8 cellular contexts compared by ENCODE assay signal in genomic region chr7:64794171-64794844, GRCh38.
A peak's percentile ranks its signal among the peaks of the same experiment; 100 is the strongest.
DNase-seq lines count a peak whose midpoint lies in the region; ATAC-seq and TF ChIP-seq lines count a peak whose summit lies in the region.

Gene ZNF138, plus strand, starts transcription at chr7:64794428. Its CDS starts 141 bp downstream, at chr7:64794569.

- no peaks in the 10 kb centered on the region for H3K9me3 ChIP-seq in OCI-LY1 (ENCODE audit: low read length)

- H3K27ac ChIP-seq in OCI-LY1 (ENCODE audit: low read depth, low read length, poor library complexity, severe bottlenecking), result peak within 1 kb of the TSS; percentile 74

- peak within 1 kb of the TSS; percentile 84 for H2AFZ ChIP-seq in OCI-LY1 (ENCODE audit: low read length)

- peak within 1 kb of the TSS; percentile 72 for H3K4me2 ChIP-seq in OCI-LY1 (ENCODE audit: low read length)

- peaks cover 20% of the 10 kb centered on the region for H3K4me1 ChIP-seq in OCI-LY1 (ENCODE audit: insufficient read depth, low read length, severe bottlenecking)

- no peaks in the 10 kb centered on the region for H3K27me3 ChIP-seq in OCI-LY1 (ENCODE audit: insufficient read depth, low read length)

- peak; percentile 100 for ATAC-seq in GM21526 (IDR thresholded peaks at IDR 0.05; ENCODE audit: low FRiP score, unreplicated experiment)

- H3K9me2 ChIP-seq in OCI-LY1 (ENCODE audit: low read depth, low read length), result no peaks in the 10 kb centered on the region

- DNase-seq in DMS 273 (lab: John Stamatoyannopoulos, UW; ENCODE audit: unreplicated experiment) (peak; percentile 100), HuH-7 (ENCODE audit: low spot score) (peak; percentile 100), activated T-cell treated with anti-CD3 and anti-CD28 coated beads for 1 hour (ENCODE audit: low read depth) (peak; percentile 91), epidermal melanocyte (ENCODE audit: insufficient read length, low spot score) (peak; percentile 98), midbrain (lab: John Stamatoyannopoulos, UW) (peak; percentile 97)
- peak; percentile 86 to 90 for DNase-seq in stimulated activated CD8-positive, alpha-beta memory T cell treated with anti-CD3 and anti-CD28 coated beads, Interleukin-15, amount 100 ng/mL, for 48 hours (ENCODE audit: low read depth in 2 of 2)

- H3K9ac ChIP-seq in OCI-LY1 (ENCODE audit: low read length), result peak within 1 kb of the TSS; percentile 84

- no peaks in the 10 kb centered on the region for H3F3A ChIP-seq in OCI-LY1 (ENCODE audit: insufficient read depth, low read length)

- peaks cover 29% of the 10 kb centered on the region for H3K79me2 ChIP-seq in OCI-LY1 (ENCODE audit: insufficient read depth, low read length)

- no peak for TF ChIP-seq CTCF in OCI-LY1 (IDR thresholded peaks at IDR 0.05; ENCODE audit: low read length)

- H3K4me3 ChIP-seq in OCI-LY1 (ENCODE audit: low read depth, low read length, poor library complexity, severe bottlenecking), result peak within 1 kb of the TSS; percentile 83

- peaks cover 35% of the 10 kb centered on the region for H3K36me3 ChIP-seq in OCI-LY1 (ENCODE audit: insufficient read depth, low read length)

- H4K20me1 ChIP-seq in OCI-LY1 (ENCODE audit: insufficient read depth, low read length), result no peaks in the 10 kb centered on the region

Comparison
In these comparisons a context has a peak if more than half of its experiments do, and no peak if none do; other contexts are left out.
1. Peak in every context shown above with its lines: DNase-seq, ATAC-seq, H3K4me3 ChIP-seq and H3K27ac ChIP-seq.